In the genomic region with DNA sequence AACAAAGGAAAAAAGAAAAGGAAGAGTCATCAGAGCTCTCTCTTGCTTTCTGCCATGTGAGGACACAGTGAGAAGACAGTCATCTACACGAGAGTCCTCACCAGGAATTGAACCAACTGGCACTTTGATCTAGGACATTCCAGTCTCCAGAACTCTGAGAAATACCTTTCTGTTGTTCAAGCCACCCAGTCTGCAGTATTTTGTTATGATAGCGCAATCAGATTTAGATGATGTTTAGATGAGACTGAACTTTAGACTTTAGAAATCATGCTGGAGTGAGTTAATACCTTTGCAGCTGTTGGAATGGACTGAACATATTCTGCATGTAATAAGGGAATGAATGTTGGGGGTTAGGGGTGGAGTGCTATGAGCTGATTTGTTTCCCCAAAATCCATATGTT, we compare ENCODE assay signal across 21 cellular contexts. TPM values are rescaled to one million over a fixed set of nuclear protein-coding genes. Genes with fewer than 3 reads are reported as not detected.
DNase-seq lines count a peak whose midpoint lies in the region; ATAC-seq, FAIRE-seq and TF ChIP-seq lines count a peak whose summit lies in the region.
"Had no signal": no experiment of that assay in that cellular context is flagged by ENCODE, and none has a peak within 500 bp of the region (broad histone marks: within the 10 kb centered on the region; RNA-seq: fewer than 3 reads in every experiment).

No MANE protein-coding gene starts in this region.

- peaks cover 0 to 6% (median 0%) of the 10 kb centered on the region in 4 donors for H3K4me1 ChIP-seq in right lobe of liver
- H3K4me1 ChIP-seq: BLaER1, Caco-2 had no signal

- no peak for TF ChIP-seq CTCF in right lobe of liver (IDR thresholded peaks at IDR 0.05)

- intact Hi-C loops in right lobe of liver (cut with DNase I) = no loop called here

- no peaks in the 10 kb centered on the region for H3K36me3 ChIP-seq in right lobe of liver
- H3K36me3 ChIP-seq: BLaER1 had no signal

- peak; percentile 59 for FAIRE-seq in GM12891 (lab: Jason Lieb, UNC)
- FAIRE-seq: A204.1, G401.6, GM19239, H1 had no signal

- TF ChIP-seq POLR2A in GM12891 (IDR thresholded peaks at IDR 0.05; ENCODE audit: low read depth, low read length) (no peak), right lobe of liver (IDR thresholded peaks at IDR 0.05) (no peak)

- DNase-seq in GM12891 (ENCODE audit: insufficient read length, low spot score) (no peak), left lobe of liver (ENCODE audit: low spot score) (no peak), right lobe of liver (no peak), RPMI8226 (no peak), NCI-H1092 (lab: John Stamatoyannopoulos, UW) (no peak), mucosa of gallbladder (ENCODE audit: low spot score) (no peak)
- DNase-seq: Caco-2; CD4-positive, CD25-positive, alpha-beta regulatory T cell; CD8-positive, alpha-beta T cell; DMS153; DND-41; GM23248; H7; HCEC 1CT had no signal

- WGBS in right lobe of liver (ENCODE audit: insufficient coverage, low coverage, low lambda C conversion rate, missing lambda C conversion rate) = 40% methylated on average over 2 of the region's 2 CpGs

- H3K4me3 ChIP-seq in right lobe of liver = no peak overlapping the region
- H3K4me3 ChIP-seq: BLaER1, GM23248 had no signal

- no peaks in the 10 kb centered on the region for H3K27me3 ChIP-seq in right lobe of liver
- H3K27me3 ChIP-seq: BLaER1 had no signal

- H3K27ac ChIP-seq in right lobe of liver = no peak overlapping the region
- H3K27ac ChIP-seq: 22Rv1, BLaER1, C4-2B, GM23248 had no signal

- ATAC-seq in left lobe of liver = peak; percentile 83
- ATAC-seq in right lobe of liver = peak; percentile 61 to 82 (median 76)
- ATAC-seq: CD8-positive, alpha-beta T cell had no signal

- H3K9me3 ChIP-seq in right lobe of liver = no peaks in the 10 kb centered on the region
- H3K9me3 ChIP-seq: BLaER1 had no signal

TF ChIP-seq in GM12891, 5 proteins besides CTCF, POLR2A, EP300 and RAD21:
- no peak for TF ChIP-seq SPI1 (IDR thresholded peaks at IDR 0.05; ENCODE audit: low read depth, low read length)
- TF ChIP-seq POU2F2 (IDR thresholded peaks at IDR 0.05; ENCODE audit: low read depth, low read length) = no peak
- no peak for TF ChIP-seq TAF1 (IDR thresholded peaks at IDR 0.05; ENCODE audit: low read depth, low read length)
- no peak for TF ChIP-seq POLR2AphosphoS5 (IDR thresholded peaks at IDR 0.05; ENCODE audit: low read depth, low read length)
- no peak for TF ChIP-seq PAX5 (IDR thresholded peaks at IDR 0.05; ENCODE audit: insufficient read depth, low read length, severe bottlenecking)

RNA-seq across cellular contexts. Expression of a gene that starts 28.1 kb away (rescaled TPM):
- 27.8 TPM for polyA plus RNA-seq in GM12891 (2012; ENCODE audit: low read depth, missing spikeins)
- total RNA-seq in left lobe of liver (29.2 TPM), right lobe of liver (10 to 100 TPM; 23.0 to 45.2 (median 31.3) TPM), mucosa of gallbladder (72.1 TPM)

RNA-seq across cellular contexts. Expression of a gene that starts 40.7 kb away (rescaled TPM):
- 18.1 TPM for polyA plus RNA-seq in GM12891 (2012; ENCODE audit: low read depth, missing spikeins)
- total RNA-seq in left lobe of liver = 21.5 TPM
- total RNA-seq in right lobe of liver = 10 to 100 TPM; 11.2 to 18.9 (median 15.7) TPM
- 46.0 TPM for total RNA-seq in mucosa of gallbladder
